ENCODE assay signal across 8 cellular contexts in the genomic region with DNA sequence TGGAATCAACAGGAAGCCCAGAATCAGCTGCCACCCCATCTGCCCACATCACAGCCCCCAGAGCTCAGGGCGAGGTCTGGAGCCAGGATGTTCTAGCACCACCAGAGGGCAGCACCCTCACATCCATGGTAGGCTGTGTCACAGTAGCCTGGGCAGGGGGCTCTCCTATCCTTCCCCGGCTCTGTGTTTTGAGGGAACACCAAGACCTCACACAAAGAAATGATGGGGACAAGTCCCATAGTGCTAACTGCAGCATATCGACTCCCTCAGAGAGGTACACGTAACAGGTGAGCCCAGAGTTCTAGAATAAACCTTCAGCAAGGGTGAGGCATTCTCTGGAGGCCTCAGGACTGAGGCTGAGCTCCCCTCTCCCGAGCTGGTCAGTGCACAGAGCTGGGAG. TPM values are rescaled to one million over a fixed set of nuclear protein-coding genes. Genes with fewer than 3 reads are reported as not detected.
DNase-seq lines count a peak whose midpoint lies in the region; ATAC-seq, FAIRE-seq and TF ChIP-seq lines count a peak whose summit lies in the region.

No MANE protein-coding gene starts in this region.

- H3K27ac ChIP-seq in effector memory CD4-positive, alpha-beta T cell (ENCODE audit: insufficient read depth, low read length, poor library complexity, severe bottlenecking) = no peak overlapping the region

- ATAC-seq in mucosa of descending colon (no peak), HG02759 (IDR thresholded peaks at IDR 0.05; ENCODE audit: unreplicated experiment) (no peak)

- POLR2A ChIA-PET in AG04449 (lab: Yijun Ruan, JAX) = interaction anchor here (0.7 to 1.5 kb wide), 5 partner anchors 8 to 131 kb away, joined by 3 to 8 read pairs (median 4); a partner anchor contains a TSS

- no peaks in the 10 kb centered on the region for H3K36me3 ChIP-seq in effector memory CD4-positive, alpha-beta T cell (ENCODE audit: control insufficient read depth, insufficient read depth, low read length)
- H3K36me3 ChIP-seq in mucosa of descending colon (ENCODE audit: low read depth) = no peaks in the 10 kb centered on the region

- no peak overlapping the region for H3K4me3 ChIP-seq in AG04449 (ENCODE audit: low read depth, low read length)
- no peak overlapping the region for H3K4me3 ChIP-seq in effector memory CD4-positive, alpha-beta T cell (ENCODE audit: insufficient read depth, low read depth, low read length, poor library complexity, severe bottlenecking)
- H3K4me3 ChIP-seq in mucosa of descending colon = no peak overlapping the region

- H3K4me1 ChIP-seq in effector memory CD4-positive, alpha-beta T cell (ENCODE audit: control insufficient read depth, insufficient read depth, low read length, poor library complexity, severe bottlenecking) = peaks cover 37% of the 10 kb centered on the region
- peaks cover 11% of the 10 kb centered on the region for H3K4me1 ChIP-seq in mucosa of descending colon (ENCODE audit: low read depth)

- CTCF ChIA-PET in AG04449 (lab: Yijun Ruan, JAX) = interaction anchor here (0.6 to 16.1 kb wide), 67 partner anchors 6 to 299 kb away, joined by 3 to 1192 read pairs (median 7); a partner anchor contains a TSS

- H3K27me3 ChIP-seq in effector memory CD4-positive, alpha-beta T cell (replicated peaks; ENCODE audit: control insufficient read depth, insufficient read depth, low read length, poor library complexity, severe bottlenecking) = no peaks in the 10 kb centered on the region

- H3K9me3 ChIP-seq in effector memory CD4-positive, alpha-beta T cell (ENCODE audit: control insufficient read depth, low read length) = no peaks in the 10 kb centered on the region
- H3K9me3 ChIP-seq in mucosa of descending colon = no peaks in the 10 kb centered on the region

- peak; percentile 74 for FAIRE-seq in GM12892 (lab: Jason Lieb, UNC)

- DNase-seq in AG04449 (ENCODE audit: low read depth, low spot score) (no peak), GM12892 (ENCODE audit: insufficient read length) (peak; percentile 65), NCI-H526 treated with DMSO at 0.1 percent for 48 hours (lab: John Stamatoyannopoulos, UW) (peak; percentile 36), mucosa of descending colon (peak in 2 of 3 donors; percentile 80 to 89)
- peak; percentile 49 to 70 for DNase-seq in activated CD8-positive, alpha-beta memory T cell treated with anti-CD3 and anti-CD28 coated beads for 1 hour (ENCODE audit: extremely low read depth in 1 of 2, low read depth in 1 of 2)
- peak; percentile 48 to 55 (median 54) for DNase-seq in effector memory CD4-positive, alpha-beta T cell
- peak; percentile 65 for DNase-seq in stimulated activated CD8-positive, alpha-beta memory T cell treated with anti-CD3 and anti-CD28 coated beads, Interleukin-7, amount 100 ng/mL, for 24 hours (ENCODE audit: low read depth)

- peak; percentile 94 for TF ChIP-seq CTCF in AG04449 (IDR thresholded peaks at IDR 0.05; ENCODE audit: insufficient read depth, low read length, missing control alignments)
- peak; percentile 74 for TF ChIP-seq CTCF in mucosa of descending colon (IDR thresholded peaks at IDR 0.05)

- TF ChIP-seq POLR2A in GM12892 (IDR thresholded peaks at IDR 0.05; ENCODE audit: low read depth, low read length) = no peak

- intact Hi-C loops in mucosa of descending colon (cut with DNase I, micrococcal nuclease) = loop anchor here in 1 of 2 donors (1.0 kb wide), 1 partner anchor 104 kb away; no protein-coding TSS in a partner anchor

RNA-seq across cellular contexts. Expression of a gene that starts 2.3 kb away (rescaled TPM):
- polyA plus RNA-seq in GM12892 (2012; ENCODE audit: missing spikeins) = 0.81 TPM
- 10 to 100 TPM in 1 of 3 donors, 1 to 10 TPM in 2; 4.9 to 12.8 (median 8.0) TPM for total RNA-seq in mucosa of descending colon

RNA-seq across cellular contexts. Expression of a gene that starts 57.5 kb away (rescaled TPM):
- not detected for polyA plus RNA-seq in GM12892 (2012; ENCODE audit: missing spikeins)
- under 1 TPM; 0.06 to 0.73 (median 0.10) TPM for total RNA-seq in mucosa of descending colon
